17 cellular contexts compared by ENCODE assay signal in genomic region chr7:143415209-143415608, GRCh38. TPM values are rescaled to one million over a fixed set of nuclear protein-coding genes. Genes with fewer than 3 reads are reported as not detected.
"Had no signal": no experiment of that assay in that cellular context is flagged by ENCODE, and none has a peak within 500 bp of the region (broad histone marks: within the 10 kb centered on the region; RNA-seq: fewer than 3 reads in every experiment).

No MANE protein-coding gene starts in this region.

RNA-seq across cellular contexts. Expression of gene EPHA1, which starts 6.6 kb away (rescaled TPM):
- total RNA-seq: myocyte had no signal

RNA-seq across cellular contexts. Expression of gene TAS2R60, which starts 28.0 kb away (rescaled TPM):
- total RNA-seq: cerebellum, heart left ventricle, hepatocyte, kidney epithelial cell, left cardiac atrium, left lung, lower leg skin, lung microvascular endothelial cell, myocyte, psoas muscle, renal cortical epithelial cell, right cardiac atrium, sigmoid colon, testis had no signal
- polyA plus RNA-seq: heart left ventricle, hepatocyte, ovary, psoas muscle, right cardiac atrium, sigmoid colon, spleen, urinary bladder had no signal
